In the genomic region with DNA sequence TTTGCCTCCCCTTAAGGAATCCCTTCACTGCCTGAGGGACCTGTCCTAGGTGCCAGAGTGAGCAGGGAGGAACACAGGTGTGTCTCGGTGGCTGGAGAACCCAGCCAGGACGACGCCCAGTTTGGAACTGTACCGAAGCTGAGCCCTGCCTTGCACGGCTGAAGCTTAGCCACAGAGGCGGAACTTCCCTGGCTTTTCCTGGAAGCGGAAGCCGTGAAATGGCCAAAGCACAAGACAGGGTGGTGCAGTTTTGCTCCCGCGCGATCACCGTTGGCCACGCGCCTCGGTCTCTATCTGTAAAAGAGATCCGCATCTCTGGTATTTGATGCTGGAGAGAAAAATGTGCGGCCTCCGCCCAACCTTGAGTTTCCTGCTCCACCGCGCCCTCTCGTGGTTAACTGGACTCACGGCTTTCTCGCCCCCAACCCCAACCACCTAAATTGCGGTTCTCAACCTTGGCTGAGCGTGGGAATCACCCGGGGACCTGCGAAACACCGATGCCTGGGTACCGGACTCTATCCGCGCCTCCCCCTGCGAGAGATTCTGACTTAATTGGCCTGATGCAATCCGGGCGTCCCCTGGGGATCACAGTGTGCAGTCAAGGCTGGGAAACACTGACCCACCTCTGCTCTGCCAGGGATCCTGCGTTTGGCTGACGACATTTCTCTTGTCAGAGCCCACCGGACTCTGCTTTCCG, we compare ENCODE assay signal across 8 cellular contexts.
A peak's percentile ranks its signal among the peaks of the same experiment; 100 is the strongest.
DNase-seq lines count a peak whose midpoint lies in the region; TF ChIP-seq lines count a peak whose summit lies in the region.

No MANE protein-coding gene starts in this region.

- no peak overlapping the region for H3K27ac ChIP-seq in SJSA1
- H3K27ac ChIP-seq in stomach smooth muscle (ENCODE audit: low read length): peak overlapping the region; percentile 37

- peak overlapping the region; percentile 17 for H3K4me3 ChIP-seq in SJSA1
- peak overlapping the region; percentile 18 to 66 for H3K4me3 ChIP-seq in stomach smooth muscle (ENCODE audit: low read length in 2 of 2)

- H3K27me3 ChIP-seq in SJSA1 (replicated peaks): no peaks in the 10 kb centered on the region
- H3K27me3 ChIP-seq in stomach smooth muscle (ENCODE audit: control insufficient read depth in 1 of 2, insufficient read depth in 2 of 2, low read length in 2 of 2): no peaks in the 10 kb centered on the region

- peak overlapping the region in 1 of 2 donors; percentile 42 for H3K9ac ChIP-seq in stomach smooth muscle (ENCODE audit: low read length in 2 of 2)

- H3K4me1 ChIP-seq in SJSA1 (replicated peaks) (peaks cover 9% of the 10 kb centered on the region), stomach smooth muscle (ENCODE audit: control insufficient read depth, insufficient read depth, low read length) (peaks cover 37% of the 10 kb centered on the region)

- H3K36me3 ChIP-seq in SJSA1 (no peaks in the 10 kb centered on the region), stomach smooth muscle (ENCODE audit: control insufficient read depth in 2 of 2, insufficient read depth in 2 of 2, low read length in 2 of 2) (no peaks in the 10 kb centered on the region)

- H3K9me3 ChIP-seq in SJSA1 (replicated peaks) (no peaks in the 10 kb centered on the region; the same call in 1 of the 2 replicates), stomach smooth muscle (ENCODE audit: control insufficient read depth in 2 of 2, low read length in 2 of 2) (no peaks in the 10 kb centered on the region)

- peak; percentile 90 for TF ChIP-seq CTCF in AG09319 (IDR thresholded peaks at IDR 0.05; ENCODE audit: low read depth, low read length)

- DNase-seq in AG09319 (ENCODE audit: extremely low read depth, low read depth) (no peak), GM19240 (ENCODE audit: insufficient read length, low spot score) (peak; percentile 40), Kasumi-1 (lab: John Stamatoyannopoulos, UW) (peak; percentile 67 to 78), SJSA1 (ENCODE audit: low read depth in 1 of 2, low spot score in 2 of 2) (peak; percentile 68 to 86), germinal center (ENCODE audit: low spot score) (peak; percentile 68), non-pigmented ciliary epithelial cell (ENCODE audit: low read depth) (peak; percentile 30)
- peak; percentile 86 for DNase-seq in activated naive CD4-positive, alpha-beta T cell treated with Interleukin-2 at 50 U/mL for 16 hours
